In genomic region chr4:122633211-122633610, GRCh38 we compare ENCODE assay signal across 26 cellular contexts. TPM values are rescaled to one million over a fixed set of nuclear protein-coding genes. Genes with fewer than 3 reads are reported as not detected.
A peak's percentile ranks its signal among the peaks of the same experiment; 100 is the strongest.
DNase-seq lines count a peak whose midpoint lies in the region; TF ChIP-seq lines count a peak whose summit lies in the region.
"Had no signal": no experiment of that assay in that cellular context is flagged by ENCODE, and none has a peak within 500 bp of the region (broad histone marks: within the 10 kb centered on the region; RNA-seq: fewer than 3 reads in every experiment).

No MANE protein-coding gene starts in this region.

- H2AFZ ChIP-seq in GM23248, result no peak overlapping the region
- H2AFZ ChIP-seq: hepatocyte had no signal

- H3F3A ChIP-seq in GM23248 (ENCODE audit: insufficient read depth), result peaks cover 5% of the 10 kb centered on the region; the same call in 1 of the 2 replicates

- H3K9me3 ChIP-seq in GM23248 (ENCODE audit: low read depth) (no peaks in the 10 kb centered on the region), adipocyte (ENCODE audit: control insufficient read depth, low read length) (no peaks in the 10 kb centered on the region)
- H3K9me3 ChIP-seq: body of pancreas, MG63, tibial nerve had no signal

- no peak overlapping the region for H3K4me3 Mint-ChIP-seq in activated T-cell treated with anti-CD3 and anti-CD28 coated beads, Interleukin-2, amount 50 U/mL, for 24 hours
- H3K4me3 Mint-ChIP-seq in mesothelial cell of epicardium, result no peak overlapping the region
- H3K4me3 Mint-ChIP-seq: activated CD4-positive, alpha-beta T cell treated with anti-CD3 and anti-CD28 coated beads, Interleukin-2, amount 10 ng/mL, durations not matched to agents 7 days and 5 days; activated naive CD8-positive, alpha-beta T cell; nephron progenitor cell had no signal

- H3K36me3 Mint-ChIP-seq in activated T-cell treated with anti-CD3 and anti-CD28 coated beads, Interleukin-2, amount 50 U/mL, for 24 hours (ENCODE audit: low read depth), result no peaks in the 10 kb centered on the region
- peaks cover 3% of the 10 kb centered on the region for H3K36me3 Mint-ChIP-seq in mesothelial cell of epicardium
- H3K36me3 Mint-ChIP-seq: activated naive CD8-positive, alpha-beta T cell had no signal

- WGBS in GM23248 (ENCODE audit: low coverage in 1 of 2, low lambda C conversion rate in 2 of 2, missing lambda C conversion rate in 2 of 2), 2 experiments, result 8 to 12% methylated on average over 2 of the region's 2 CpGs

- peaks cover 3% of the 10 kb centered on the region for H3K9me3 Mint-ChIP-seq in activated T-cell treated with anti-CD3 and anti-CD28 coated beads, Interleukin-2, amount 50 U/mL, for 24 hours
- H3K9me3 Mint-ChIP-seq in mesothelial cell of epicardium, result peaks cover 6% of the 10 kb centered on the region
- H3K9me3 Mint-ChIP-seq: nephron progenitor cell had no signal

- H3K27ac Mint-ChIP-seq in activated T-cell treated with anti-CD3 and anti-CD28 coated beads, Interleukin-2, amount 50 U/mL, for 24 hours, result peak overlapping the region; percentile 55
- H3K27ac Mint-ChIP-seq in mesothelial cell of epicardium, result peak overlapping the region; percentile 49
- H3K27ac Mint-ChIP-seq: activated CD4-positive, alpha-beta T cell treated with anti-CD3 and anti-CD28 coated beads, Interleukin-2, amount 10 ng/mL, durations not matched to agents 7 days and 5 days; activated naive CD8-positive, alpha-beta T cell; nephron progenitor cell had no signal

- TF ChIP-seq CTCF in mesothelial cell of epicardium (IDR thresholded peaks at IDR 0.05; ENCODE audit: unreplicated experiment), result no peak

- no peak overlapping the region for H3K4me3 ChIP-seq in GM23248
- no peak overlapping the region for H3K4me3 ChIP-seq in adipocyte (ENCODE audit: low read length)
- H3K4me3 ChIP-seq: body of pancreas, hepatocyte, MG63, tibial nerve had no signal

- peaks cover 53% of the 10 kb centered on the region for H3K4me1 Mint-ChIP-seq in activated T-cell treated with anti-CD3 and anti-CD28 coated beads, Interleukin-2, amount 50 U/mL, for 24 hours (ENCODE audit: low read depth)
- peaks cover 30% of the 10 kb centered on the region for H3K4me1 Mint-ChIP-seq in mesothelial cell of epicardium
- H3K4me1 Mint-ChIP-seq: nephron progenitor cell had no signal

- H3K27ac ChIP-seq in GM23248, result no peak overlapping the region
- H3K27ac ChIP-seq: foreskin keratinocyte, hepatocyte, tibial nerve had no signal

- no peaks in the 10 kb centered on the region for H3K9me2 ChIP-seq in GM23248 (ENCODE audit: insufficient read depth)

- H3K9ac ChIP-seq in GM23248 (no peak overlapping the region), adipocyte (ENCODE audit: low read length) (no peak overlapping the region)

- no peak for DNase-seq in activated T-cell treated with anti-CD3 and anti-CD28 coated beads, Interleukin-2, amount 50 U/mL, for 24 hours
- DNase-seq in activated T-cell treated with anti-CD3 and anti-CD28 coated beads, Interleukin-2, amount 50 U/mL, for 48 hours, result no peak
- DNase-seq in GM23248, result peak; percentile 30
- peak; percentile 30 for DNase-seq in adipocyte (ENCODE audit: low read depth)
- DNase-seq in mesothelial cell of epicardium (ENCODE audit: low spot score in 2 of 2, unreplicated experiment in 2 of 2), result no peak
- DNase-seq in effector CD4-positive, alpha-beta T cell, result no peak
- DNase-seq in NCI-H510A treated with DMSO at 0.1 percent for 48 hours (lab: John Stamatoyannopoulos, UW), result no peak
- no peak for DNase-seq in KG1 (lab: John Stamatoyannopoulos, UW)
- DNase-seq: ACHN; activated CD4-positive, alpha-beta T cell treated with anti-CD3 and anti-CD28 coated beads, Interleukin-2, amount 10 ng/mL, durations not matched to agents 7 days and 5 days; body of pancreas; foreskin keratinocyte; GF-D8; left ventricle myocardium superior; MG63; NCI-H1436; NCI-H524 treated with DMSO at 0.1 percent for 48 hours; nephron progenitor cell; stimulated activated CD4-positive, alpha-beta T cell treated with anti-CD3 and anti-CD28 coated beads, Interleukin-1b, Interleukin-23, amount 100 ng/mL, for 48 hours; stimulated activated naive CD4-positive, alpha-beta T cell had no signal

- no peak overlapping the region for H3K4me2 ChIP-seq in GM23248 (ENCODE audit: unreplicated experiment)
- H3K4me2 ChIP-seq: hepatocyte had no signal

- H3K36me3 ChIP-seq in GM23248 (ENCODE audit: low read depth), result no peaks in the 10 kb centered on the region
- H3K36me3 ChIP-seq in adipocyte (ENCODE audit: control insufficient read depth, insufficient read depth, low read length, severe bottlenecking), result no peaks in the 10 kb centered on the region
- H3K36me3 ChIP-seq: MG63, tibial nerve had no signal

- H3K79me2 ChIP-seq in GM23248 (ENCODE audit: insufficient read depth), result no peaks in the 10 kb centered on the region
- H3K79me2 ChIP-seq: hepatocyte had no signal

- H3K27me3 ChIP-seq in GM23248 (replicated peaks; ENCODE audit: insufficient read depth) (no peaks in the 10 kb centered on the region), adipocyte (replicated peaks; ENCODE audit: control insufficient read depth, insufficient read depth, low read length) (no peaks in the 10 kb centered on the region)
- H3K27me3 ChIP-seq: body of pancreas, foreskin keratinocyte, hepatocyte, MG63, tibial nerve had no signal

- peaks cover 2% of the 10 kb centered on the region for H3K27me3 Mint-ChIP-seq in activated T-cell treated with anti-CD3 and anti-CD28 coated beads, Interleukin-2, amount 50 U/mL, for 24 hours
- peaks cover 5% of the 10 kb centered on the region for H3K27me3 Mint-ChIP-seq in mesothelial cell of epicardium (ENCODE audit: low read depth)
- H3K27me3 Mint-ChIP-seq: activated CD4-positive, alpha-beta T cell treated with anti-CD3 and anti-CD28 coated beads, Interleukin-2, amount 10 ng/mL, durations not matched to agents 7 days and 5 days had no signal

- H4K20me1 ChIP-seq in GM23248 (ENCODE audit: insufficient read depth), result no peaks in the 10 kb centered on the region

- H3K4me1 ChIP-seq in GM23248 (ENCODE audit: insufficient read depth) (peaks cover 6% of the 10 kb centered on the region), adipocyte (ENCODE audit: control insufficient read depth, insufficient read depth, low read length) (no peaks in the 10 kb centered on the region)
- H3K4me1 ChIP-seq: foreskin keratinocyte, tibial nerve had no signal

- in situ Hi-C loops in GM23248 (cut with MboI), result no loop called here

RNA-seq across cellular contexts. Expression of gene IL21, which starts 12.3 kb away (rescaled TPM):
- not detected in 2 replicates for total RNA-seq in GM23248 (2014; rRNA removed; shearing (Covaris generic))
- polyA plus RNA-seq in GM23248 (2016; fragmentation: Nextera tagmentation; extraction: Ambion mirVana), result not detected in 2 replicates
- total RNA-seq in mesothelial cell of epicardium, result not detected in 3 replicates
- total RNA-seq: body of pancreas, foreskin keratinocyte, hepatocyte, IMR-90, left ventricle myocardium superior, posterior vena cava, Right ventricle myocardium inferior, tibial nerve had no signal
- polyA plus RNA-seq: foreskin keratinocyte, hepatocyte, IMR-90 had no signal

Comparison
In these comparisons a context has a peak if more than half of its experiments do, and no peak if none do; other contexts are left out.
1. DNase-seq: peak in GM23248 (single experiment) and adipocyte (single experiment); none in activated T-cell treated with anti-CD3 and anti-CD28 coated beads, Interleukin-2, amount 50 U/mL, for 24 hours (single experiment), activated T-cell treated with anti-CD3 and anti-CD28 coated beads, Interleukin-2, amount 50 U/mL, for 48 hours (0 of 2), mesothelial cell of epicardium (0 of 2), effector CD4-positive, alpha-beta T cell (single experiment), NCI-H510A treated with DMSO at 0.1 percent for 48 hours (single experiment) and KG1 (single experiment).